8 cellular contexts compared by ENCODE assay signal in genomic region chr3:153163349-153164008, GRCh38. TPM values are rescaled to one million over a fixed set of nuclear protein-coding genes. Genes with fewer than 3 reads are reported as not detected.
DNase-seq lines count a peak whose midpoint lies in the region; FAIRE-seq and TF ChIP-seq lines count a peak whose summit lies in the region.

No MANE protein-coding gene starts in this region.

- FAIRE-seq in kidney (lab: Jason Lieb, UNC) = no peak

- H3K36me3 Mint-ChIP-seq in CD4-positive, alpha-beta memory T cell = peaks cover 3 to 29% of the 10 kb centered on the region in 2 donors

- H3K4me3 ChIP-seq in CD4-positive, alpha-beta memory T cell (ENCODE audit: low read length in 2 of 2) = peak overlapping the region; percentile 55 to 93
- H3K4me3 ChIP-seq in kidney (ENCODE audit: low read length in 2 of 2) = peak overlapping the region; percentile 85 to 96

- CTCF ChIA-PET in CD4-positive, alpha-beta memory T cell (lab: Charles Lee; ENCODE audit: partially characterized antibody) = interaction anchor here (0.6 to 12.2 kb wide), 17 partner anchors 10 to 607 kb away, joined by 3 to 191 read pairs (median 5); no protein-coding TSS in a partner anchor

- H3K27ac Mint-ChIP-seq in CD4-positive, alpha-beta memory T cell = peak overlapping the region; percentile 30 to 97 (median 95)

- peak overlapping the region; percentile 76 for H3K27ac ChIP-seq in CD4-positive, alpha-beta memory T cell (ENCODE audit: low read depth, low read length)
- H3K27ac ChIP-seq in angular gyrus (ENCODE audit: low read depth, low read length) = peak overlapping the region; percentile 45
- H3K27ac ChIP-seq in kidney (ENCODE audit: low read depth in 2 of 2, low read length in 2 of 2) = peak overlapping the region; percentile 52 to 71

- intact Hi-C loops in CD4-positive, alpha-beta memory T cell (cut with micrococcal nuclease) = loop anchor here (5.0 to 10.0 kb wide), 3 partner anchors 479 to 1959 kb away; partner anchors contain the start of genes DHX36 and GPR171
- intact Hi-C loops in kidney (cut with DNase I) = no loop called here

- peaks cover 38 to 79% (median 52%) of the 10 kb centered on the region in 4 donors for H3K4me1 Mint-ChIP-seq in CD4-positive, alpha-beta memory T cell

- peak overlapping the region; percentile 98 to 100 (median 99) for H3K4me3 Mint-ChIP-seq in CD4-positive, alpha-beta memory T cell

- peak overlapping the region; percentile 66 to 68 for H3K9ac ChIP-seq in kidney (ENCODE audit: low read length in 2 of 2)

- H3K27me3 ChIP-seq in CD4-positive, alpha-beta memory T cell (ENCODE audit: insufficient read depth, low read length) = no peaks in the 10 kb centered on the region

- peaks cover 0 to 2% (median 0%) of the 10 kb centered on the region in 8 donors for H3K9me3 Mint-ChIP-seq in CD4-positive, alpha-beta memory T cell

- POLR2A ChIA-PET in CD4-positive, alpha-beta memory T cell (lab: Charles Lee; ENCODE audit: partially characterized antibody) = interaction anchor here (0.6 to 8.5 kb wide), 14 partner anchors 8 to 478 kb away, joined by 3 to 206 read pairs (median 10); no protein-coding TSS in a partner anchor

- DNase-seq in CD4-positive, alpha-beta memory T cell = peak in 1 of 5 donors; percentile 38
- DNase-seq in KBM-7 (peak; percentile 39), kidney (peak; percentile 79), superior temporal gyrus (ENCODE audit: extremely low spot score) (peak; percentile 28), NCI-H2227 treated with DMSO at 0.1 percent for 48 hours (lab: John Stamatoyannopoulos, UW) (no peak), GF-D8 (lab: John Stamatoyannopoulos, UW) (no peak)
- no peak for DNase-seq in stimulated activated CD8-positive, alpha-beta memory T cell treated with anti-CD3 and anti-CD28 coated beads, Interleukin-4, amount 100 ng/mL, for 48 hours

- H3K27me3 Mint-ChIP-seq in CD4-positive, alpha-beta memory T cell = no peaks in the 10 kb centered on the region

- TF ChIP-seq CTCF in kidney (IDR thresholded peaks at IDR 0.05; ENCODE audit: borderline replicate concordance, extremely low read depth, insufficient read depth) = no peak

- in situ Hi-C loops in KBM-7 (cut with MboI; ENCODE audit: low pct_unique_long_range_greater_than_20kb, low sequenced_read_pairs) = no loop called here

- peaks cover 53% of the 10 kb centered on the region for H3K4me1 ChIP-seq in CD4-positive, alpha-beta memory T cell (ENCODE audit: insufficient read depth, low read length)
- peaks cover 2 to 4% of the 10 kb centered on the region in 2 donors for H3K4me1 ChIP-seq in kidney (ENCODE audit: control insufficient read depth in 1 of 2, insufficient read depth in 1 of 2, low read depth in 1 of 2, low read length in 2 of 2)

- no peaks in the 10 kb centered on the region for H3K9me3 ChIP-seq in CD4-positive, alpha-beta memory T cell (ENCODE audit: control insufficient read depth in 1 of 2, low read length in 2 of 2)
- H3K9me3 ChIP-seq in kidney (ENCODE audit: control insufficient read depth in 1 of 2, low read length in 2 of 2) = no peaks in the 10 kb centered on the region

- H3K36me3 ChIP-seq in CD4-positive, alpha-beta memory T cell (ENCODE audit: insufficient read depth, low read length) = no peaks in the 10 kb centered on the region
- H3K36me3 ChIP-seq in kidney (ENCODE audit: control insufficient read depth in 1 of 2, insufficient read depth in 2 of 2, low read length in 2 of 2) = no peaks in the 10 kb centered on the region

RNA-seq across cellular contexts. Expression of gene RAP2B, which starts 1.5 kb away (rescaled TPM):
- 10 to 100 TPM; 41.1 to 42.3 TPM for total RNA-seq in CD4-positive, alpha-beta memory T cell
- 10 to 100 TPM; 13.8 to 19.6 TPM for polyA plus RNA-seq in CD4-positive, alpha-beta memory T cell
- total RNA-seq in kidney = 17.8 TPM
- polyA plus RNA-seq in kidney (ENCODE audit: insufficient read depth, low read depth, low replicate concordance) = 2.8 TPM

Comparison
In these comparisons a context has a peak if more than half of its experiments do, and no peak if none do; other contexts are left out.
1. DNase-seq: peak in KBM-7 (single experiment), kidney (single experiment) and superior temporal gyrus (single experiment); none in NCI-H2227 treated with DMSO at 0.1 percent for 48 hours (single experiment), GF-D8 (single experiment) and stimulated activated CD8-positive, alpha-beta memory T cell treated with anti-CD3 and anti-CD28 coated beads, Interleukin-4, amount 100 ng/mL, for 48 hours (single experiment).
2. Peak in every context shown above with its lines, with median percentiles within 50 percentile points of each other: H3K27ac ChIP-seq.